Comparison of ENCODE assay signal across 7 cellular contexts in genomic region chr19:46704379-46705076, GRCh38. TPM values are rescaled to one million over a fixed set of nuclear protein-coding genes. Genes with fewer than 3 reads are reported as not detected.
DNase-seq lines count a peak whose midpoint lies in the region; ATAC-seq and TF ChIP-seq lines count a peak whose summit lies in the region.

No MANE protein-coding gene starts in this region.

- H3K4me1 ChIP-seq in endodermal cell (ENCODE audit: control insufficient read depth, insufficient read depth, low read length) = no peaks in the 10 kb centered on the region

- H3K4me3 ChIP-seq in GM12875 (ENCODE audit: low read depth, low read length) = no peak overlapping the region
- no peak overlapping the region for H3K4me3 ChIP-seq in endodermal cell (ENCODE audit: low read length)

- TF ChIP-seq CTCF in GM12875 (IDR thresholded peaks at IDR 0.05; ENCODE audit: borderline replicate concordance, insufficient read depth, low read depth, low read length) (peak; percentile 94), endodermal cell (conservative IDR thresholded peaks at IDR 0.05) (peak; percentile 98)

- peaks cover 79% of the 10 kb centered on the region for H3K36me3 Mint-ChIP-seq in endodermal cell (ENCODE audit: low read depth)
- peaks cover 8% of the 10 kb centered on the region for H3K36me3 Mint-ChIP-seq in natural killer cell treated with Interleukin-12 subunit alpha and Interleukin-12 subunit beta and Interleukin-15 and Interleukin-18, amount 100 ng/mL, for 72 hours

- H3K4me1 Mint-ChIP-seq in endodermal cell = no peaks in the 10 kb centered on the region
- H3K4me1 Mint-ChIP-seq in natural killer cell treated with Interleukin-12 subunit alpha and Interleukin-12 subunit beta and Interleukin-15 and Interleukin-18, amount 100 ng/mL, for 72 hours (ENCODE audit: low read depth in 2 of 2) = peaks cover 8 to 15% of the 10 kb centered on the region in 2 donors

- no peaks in the 10 kb centered on the region for H3K9me3 ChIP-seq in endodermal cell (ENCODE audit: control insufficient read depth, low read length)

- no peak overlapping the region for H3K27ac ChIP-seq in endodermal cell (ENCODE audit: low read depth, low read length)

- no peak overlapping the region for H3K27ac Mint-ChIP-seq in endodermal cell
- H3K27ac Mint-ChIP-seq in natural killer cell treated with Interleukin-12 subunit alpha and Interleukin-12 subunit beta and Interleukin-15 and Interleukin-18, amount 100 ng/mL, for 72 hours = peak overlapping the region; percentile 54 to 73

- peak; percentile 17 for DNase-seq in NCI-H1694 treated with DMSO at 0.1 percent for 48 hours (lab: John Stamatoyannopoulos, UW)
- peak; percentile 99 for DNase-seq in activated CD8-positive, alpha-beta memory T cell treated with anti-CD3 and anti-CD28 coated beads for 24 hours
- peak; percentile 97 for DNase-seq in endodermal cell
- peak; percentile 81 for DNase-seq in natural killer cell treated with Interleukin-12 subunit alpha and Interleukin-12 subunit beta and Interleukin-15 and Interleukin-18, amount 100 ng/mL, for 72 hours (ENCODE audit: low spot score)
- peak; percentile 94 for DNase-seq in stimulated activated naive CD8-positive, alpha-beta T cell treated with anti-CD3 and anti-CD28 coated beads, Interleukin-15, Interleukin-2, amounts not matched to agents 100 U/mL and 50 U/mL, for 24 hours

- H3K4me3 Mint-ChIP-seq in endodermal cell = no peak overlapping the region
- no peak overlapping the region for H3K4me3 Mint-ChIP-seq in natural killer cell treated with Interleukin-12 subunit alpha and Interleukin-12 subunit beta and Interleukin-15 and Interleukin-18, amount 100 ng/mL, for 72 hours

- H3K9me3 Mint-ChIP-seq in endodermal cell = no peaks in the 10 kb centered on the region
- no peaks in the 10 kb centered on the region for H3K9me3 Mint-ChIP-seq in natural killer cell treated with Interleukin-12 subunit alpha and Interleukin-12 subunit beta and Interleukin-15 and Interleukin-18, amount 100 ng/mL, for 72 hours

- H3K27me3 Mint-ChIP-seq in endodermal cell (ENCODE audit: insufficient read depth) = no peaks in the 10 kb centered on the region
- H3K27me3 Mint-ChIP-seq in natural killer cell treated with Interleukin-12 subunit alpha and Interleukin-12 subunit beta and Interleukin-15 and Interleukin-18, amount 100 ng/mL, for 72 hours = no peaks in the 10 kb centered on the region

- WGBS in endodermal cell (ENCODE audit: insufficient coverage in 1 of 2, insufficient read length in 1 of 2), 2 experiments = 61 to 64% methylated on average over 7 to 21 of the region's 21 CpGs

- H3K36me3 ChIP-seq in endodermal cell (ENCODE audit: control insufficient read depth, insufficient read depth, low read length) = peaks cover 75% of the 10 kb centered on the region

- ATAC-seq in natural killer cell treated with Interleukin-12 subunit alpha and Interleukin-12 subunit beta and Interleukin-15 and Interleukin-18, amount 100 ng/mL, for 72 hours = peak; percentile 81 to 82
- ATAC-seq in stimulated activated naive CD8-positive, alpha-beta T cell treated with anti-CD3 and anti-CD28 coated beads, Interleukin-15, Interleukin-2, amounts not matched to agents 100 U/mL and 50 U/mL, for 24 hours = peak; percentile 86
- no peak for ATAC-seq in GM21423 (IDR thresholded peaks at IDR 0.05; ENCODE audit: unreplicated experiment)

- no peak overlapping the region for H3K9ac ChIP-seq in endodermal cell (ENCODE audit: extremely low read depth, low read length, poor library complexity, severe bottlenecking)

- H3K27me3 ChIP-seq in endodermal cell (ENCODE audit: control insufficient read depth, insufficient read depth, low read length, poor library complexity, severe bottlenecking) = no peaks in the 10 kb centered on the region

RNA-seq across cellular contexts. Expression of gene PRKD2, which starts 12.4 kb away (rescaled TPM):
- 10 to 100 TPM; 80.5 to 90.8 TPM for total RNA-seq in endodermal cell
- 29.2 TPM for polyA plus RNA-seq in endodermal cell (2013, experiment 1 of 2)
- 30.6 TPM for polyA plus RNA-seq in endodermal cell (2013, experiment 2 of 2)
- total RNA-seq in natural killer cell treated with Interleukin-12 subunit alpha and Interleukin-12 subunit beta and Interleukin-15 and Interleukin-18, amount 100 ng/mL, for 72 hours = 10 to 100 TPM; 82.3 to 100.0 TPM

RNA-seq across cellular contexts. Expression of gene FKRP, which starts 41.3 kb away (rescaled TPM):
- 10 to 100 TPM; 19.8 to 33.7 TPM for total RNA-seq in endodermal cell
- polyA plus RNA-seq in endodermal cell (2013, experiment 1 of 2) = 28.9 TPM
- 25.7 TPM for polyA plus RNA-seq in endodermal cell (2013, experiment 2 of 2)
- total RNA-seq in natural killer cell treated with Interleukin-12 subunit alpha and Interleukin-12 subunit beta and Interleukin-15 and Interleukin-18, amount 100 ng/mL, for 72 hours = 10 to 100 TPM; 16.4 to 25.4 TPM

RNA-seq across cellular contexts. Expression of gene STRN4, which starts 41.7 kb away (rescaled TPM):
- 100 to 1,000 TPM; 142 to 155 TPM for total RNA-seq in endodermal cell
- polyA plus RNA-seq in endodermal cell (2013, experiment 1 of 2) = 94.4 TPM
- 83.3 TPM for polyA plus RNA-seq in endodermal cell (2013, experiment 2 of 2)
- total RNA-seq in natural killer cell treated with Interleukin-12 subunit alpha and Interleukin-12 subunit beta and Interleukin-15 and Interleukin-18, amount 100 ng/mL, for 72 hours = 100 to 1,000 TPM in 1 of 2 donors, 10 to 100 TPM in 1; 88.9 to 121 TPM

RNA-seq across cellular contexts. Expression of gene DACT3, which starts 43.5 kb away (rescaled TPM):
- total RNA-seq in endodermal cell = under 1 TPM; 0.15 to 0.70 TPM
- 11.3 TPM for polyA plus RNA-seq in endodermal cell (2013, experiment 1 of 2)
- 10.6 TPM for polyA plus RNA-seq in endodermal cell (2013, experiment 2 of 2)
- under 1 TPM in 1 of 2 donors, not detected in 1; 0.36 TPM for total RNA-seq in natural killer cell treated with Interleukin-12 subunit alpha and Interleukin-12 subunit beta and Interleukin-15 and Interleukin-18, amount 100 ng/mL, for 72 hours

Comparison
In these comparisons a context has a peak if more than half of its experiments do, and no peak if none do; other contexts are left out.
1. DNase-seq: peak in every context shown above with its lines; median percentile 99 in activated CD8-positive, alpha-beta memory T cell treated with anti-CD3 and anti-CD28 coated beads for 24 hours; 97 in endodermal cell; 94 in stimulated activated naive CD8-positive, alpha-beta T cell treated with anti-CD3 and anti-CD28 coated beads, Interleukin-15, Interleukin-2, amounts not matched to agents 100 U/mL and 50 U/mL, for 24 hours; 81 in natural killer cell treated with Interleukin-12 subunit alpha and Interleukin-12 subunit beta and Interleukin-15 and Interleukin-18, amount 100 ng/mL, for 72 hours; 17 in NCI-H1694 treated with DMSO at 0.1 percent for 48 hours.